In genomic region chr11:119585038-119585666, GRCh38 we compare ENCODE assay signal across 9 cellular contexts.
DNase-seq lines count a peak whose midpoint lies in the region; ATAC-seq and TF ChIP-seq lines count a peak whose summit lies in the region.
"Had no signal": no experiment of that assay in that cellular context is flagged by ENCODE, and none has a peak within 500 bp of the region (broad histone marks: within the 10 kb centered on the region; RNA-seq: fewer than 3 reads in every experiment).

No MANE protein-coding gene starts in this region.

- H3K27me3 ChIP-seq in brain microvascular endothelial cell (replicated peaks) (peaks cover 6% of the 10 kb centered on the region), tibial artery (peaks cover 0 to 31% of the 10 kb centered on the region in 2 donors)

- H3K36me3 ChIP-seq in brain microvascular endothelial cell (replicated peaks) (no peaks in the 10 kb centered on the region), tibial artery (no peaks in the 10 kb centered on the region)

- H3K9me3 ChIP-seq in tibial artery: no peaks in the 10 kb centered on the region

- peak overlapping the region; percentile 53 for H3K4me3 ChIP-seq in brain microvascular endothelial cell (ENCODE audit: low read depth, low read length)
- H3K4me3 ChIP-seq in tibial artery: peak overlapping the region; percentile 41 to 53

- ATAC-seq in left lobe of liver: peak; percentile 53

- H3K4me1 ChIP-seq in tibial artery: peaks cover 0 to 19% (median 15%) of the 10 kb centered on the region in 4 donors

- peak; percentile 55 for DNase-seq in NCI-H82 (lab: John Stamatoyannopoulos, UW)
- DNase-seq in NCI-H82 treated with DMSO at 0.1 percent for 48 hours (lab: John Stamatoyannopoulos, UW; ENCODE audit: unreplicated experiment): no peak
- no peak for DNase-seq in brain microvascular endothelial cell
- DNase-seq in left lobe of liver (ENCODE audit: low spot score): no peak
- DNase-seq in tibial artery: no peak
- DNase-seq in NK-92 (lab: John Stamatoyannopoulos, UW; ENCODE audit: unreplicated experiment): no peak
- DNase-seq in AML-193 (lab: John Stamatoyannopoulos, UW): no peak
- no peak for DNase-seq in GM13977 (ENCODE audit: low spot score)

- in situ Hi-C loops in brain microvascular endothelial cell (cut with HindIII; ENCODE audit: low pct_ligation_motif_present, low sequenced_read_pairs): no loop called here
- in situ Hi-C loops in GM13977 (cut with MboI; ENCODE audit: low pct_unique_long_range_greater_than_20kb, low sequenced_read_pairs, unreplicated experiment): no loop called here

- intact Hi-C loops in tibial artery (cut with DNase I; ENCODE audit: low total_unique reads): no loop called here

- TF ChIP-seq CTCF in brain microvascular endothelial cell (IDR thresholded peaks at IDR 0.05; ENCODE audit: low read depth, low read length, missing control alignments) (no peak), tibial artery (IDR thresholded peaks at IDR 0.05) (no peak), GM13977 (IDR thresholded peaks at IDR 0.05; ENCODE audit: extremely low read depth, insufficient read depth, missing control alignments) (no peak)

- H3K27ac ChIP-seq in brain microvascular endothelial cell (no peak overlapping the region), tibial artery (no peak overlapping the region)
- H3K27ac ChIP-seq: C4-2B had no signal
